20 cellular contexts compared by ENCODE assay signal in the genomic region with DNA sequence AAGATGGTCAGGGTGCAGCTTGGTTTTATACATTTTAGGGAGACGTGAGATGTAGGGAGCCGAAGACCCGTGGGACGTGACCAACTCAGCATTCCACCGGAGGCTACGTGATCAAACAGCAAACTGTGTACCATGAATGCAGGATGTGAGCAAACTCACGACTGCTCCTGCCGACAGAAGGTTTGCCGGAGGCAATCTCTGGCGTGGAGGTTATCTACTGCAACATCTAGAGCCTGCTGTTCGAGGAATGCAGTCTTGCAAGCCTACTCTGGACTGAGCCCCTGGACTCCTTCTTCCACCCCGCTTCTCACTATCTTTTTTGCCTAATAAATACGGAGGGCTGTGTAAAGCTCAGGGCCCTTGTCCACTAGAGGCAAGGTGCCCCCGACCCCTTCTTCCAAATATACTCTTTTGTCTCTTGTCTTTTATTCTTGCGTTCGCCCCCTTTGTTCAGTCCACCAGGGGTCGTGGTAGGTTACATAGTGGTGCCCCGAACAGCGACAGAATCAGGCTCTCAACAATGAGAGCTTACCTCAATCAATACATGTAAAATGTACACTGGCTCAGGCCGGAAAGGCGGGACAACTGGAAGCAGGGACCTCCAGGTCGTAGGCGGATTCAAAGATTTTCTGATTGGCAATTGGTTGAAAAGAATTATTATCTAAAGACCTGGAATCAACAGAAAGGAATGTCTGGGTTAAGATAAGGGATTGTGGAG. TPM values are rescaled to one million over a fixed set of nuclear protein-coding genes. Genes with fewer than 3 reads are reported as not detected.
DNase-seq lines count a peak whose midpoint lies in the region; ATAC-seq and TF ChIP-seq lines count a peak whose summit lies in the region.
"Had no signal": no experiment of that assay in that cellular context is flagged by ENCODE, and none has a peak within 500 bp of the region (broad histone marks: within the 10 kb centered on the region; RNA-seq: fewer than 3 reads in every experiment).

No MANE protein-coding gene starts in this region.

- no peaks in the 10 kb centered on the region for H3F3A ChIP-seq in PC-3 (ENCODE audit: low read length, unreplicated experiment)

- H3K36me3 ChIP-seq in PC-3 (ENCODE audit: low read depth, low read length) = no peaks in the 10 kb centered on the region
- H3K36me3 ChIP-seq in prostate gland = no peaks in the 10 kb centered on the region
- H3K36me3 ChIP-seq in CD8-positive, alpha-beta memory T cell (ENCODE audit: insufficient read depth, low read length) = no peaks in the 10 kb centered on the region
- H3K36me3 ChIP-seq: Peyer's patch had no signal

- H2AFZ ChIP-seq in PC-3 (ENCODE audit: low read length) = peak overlapping the region; percentile 47; the same call in 1 of the 2 replicates

- intact Hi-C loops in PC-3 (cut with micrococcal nuclease) (loop anchor here (10.0 kb wide), 1 partner anchor 198 kb away; no protein-coding TSS in a partner anchor), prostate gland (cut with DNase I) (no loop called here), head of caudate nucleus (cut with DNase I) (no loop called here)

- H3K4me3 Mint-ChIP-seq in CD8-positive, alpha-beta memory T cell = no peak overlapping the region
- H3K4me3 Mint-ChIP-seq: effector memory CD8-positive, alpha-beta T cell; stimulated activated naive CD8-positive, alpha-beta T cell treated with anti-CD3 and anti-CD28 coated beads, Interleukin-15, Interleukin-2, amounts not matched to agents 100 ng/mL and 50 ng/mL, for 24 hours had no signal

- peak; percentile 55 for TF ChIP-seq CTCF in PC-3 (conservative IDR thresholded peaks at IDR 0.05; ENCODE audit: low read depth, low read length)
- TF ChIP-seq CTCF in foreskin keratinocyte (conservative IDR thresholded peaks at IDR 0.05) = peak; percentile 12
- no peak for TF ChIP-seq CTCF in prostate gland (IDR thresholded peaks at IDR 0.05)

- H3K9me3 ChIP-seq in PC-3 (ENCODE audit: low read length) (no peaks in the 10 kb centered on the region), prostate gland (no peaks in the 10 kb centered on the region)
- H3K9me3 ChIP-seq in CD8-positive, alpha-beta memory T cell (ENCODE audit: low read length) = no peaks in the 10 kb centered on the region
- H3K9me3 ChIP-seq: Peyer's patch had no signal

- ATAC-seq in PC-3 (peak; percentile 89), foreskin keratinocyte (no peak)
- ATAC-seq: effector memory CD8-positive, alpha-beta T cell had no signal

- H3K27ac ChIP-seq in PC-3 (ENCODE audit: low read length) (peak overlapping the region; percentile 84), foreskin keratinocyte (no peak overlapping the region), prostate gland (no peak overlapping the region)
- H3K27ac ChIP-seq in CD8-positive, alpha-beta memory T cell (ENCODE audit: low read depth, low read length) = no peak overlapping the region
- H3K27ac ChIP-seq: Peyer's patch had no signal

- H3K4me1 ChIP-seq in PC-3 (ENCODE audit: insufficient read depth, low read length) (peaks cover 38% of the 10 kb centered on the region), foreskin keratinocyte (no peaks in the 10 kb centered on the region), prostate gland (replicated peaks) (no peaks in the 10 kb centered on the region)
- no peaks in the 10 kb centered on the region for H3K4me1 ChIP-seq in CD8-positive, alpha-beta memory T cell (ENCODE audit: insufficient read depth, low read length)
- H3K4me1 ChIP-seq: Peyer's patch had no signal

- peak overlapping the region; percentile 74 for H3K4me2 ChIP-seq in PC-3 (ENCODE audit: low read length)

- WGBS in prostate gland = 49% methylated on average over 23 of the region's 23 CpGs

- CTCF ChIA-PET in PC-3 (lab: Charles Lee) = no interaction called here
- CTCF ChIA-PET in CD8-positive, alpha-beta memory T cell (lab: Charles Lee) = no interaction called here

- no peaks in the 10 kb centered on the region for H3K27me3 ChIP-seq in PC-3 (ENCODE audit: low read length)
- H3K27me3 ChIP-seq in foreskin keratinocyte = no peaks in the 10 kb centered on the region
- no peaks in the 10 kb centered on the region for H3K27me3 ChIP-seq in prostate gland (replicated peaks; ENCODE audit: insufficient read depth)
- no peaks in the 10 kb centered on the region for H3K27me3 ChIP-seq in CD8-positive, alpha-beta memory T cell (ENCODE audit: insufficient read depth, low read length, poor library complexity, severe bottlenecking)
- H3K27me3 ChIP-seq: Peyer's patch had no signal

- DNase-seq in NCI-H82 (lab: John Stamatoyannopoulos, UW) (peak; percentile 51), NCI-H82 treated with DMSO at 0.1 percent for 48 hours (lab: John Stamatoyannopoulos, UW; ENCODE audit: unreplicated experiment) (no peak), PC-3 (peak; percentile 98), foreskin keratinocyte (peak; percentile 57 to 79), prostate gland (ENCODE audit: low spot score) (peak; percentile 40), head of caudate nucleus (no peak), occipital lobe (lab: John Stamatoyannopoulos, UW) (no peak)
- no peak for DNase-seq in CD8-positive, alpha-beta memory T cell
- DNase-seq: 8988T; caudate nucleus; DMS79 treated with DMSO at 0.1 percent for 48 hours; effector memory CD8-positive, alpha-beta T cell; foreskin fibroblast; NCI-H1930; NCI-H510A treated with DMSO at 0.1 percent for 48 hours; Peyer's patch had no signal

- H3K9ac ChIP-seq in PC-3 (ENCODE audit: low read length) = peak overlapping the region; percentile 18; the same call in 1 of the 2 replicates

- no peaks in the 10 kb centered on the region for H3K9me3 Mint-ChIP-seq in CD8-positive, alpha-beta memory T cell
- H3K9me3 Mint-ChIP-seq: effector memory CD8-positive, alpha-beta T cell; stimulated activated naive CD8-positive, alpha-beta T cell treated with anti-CD3 and anti-CD28 coated beads, Interleukin-15, Interleukin-2, amounts not matched to agents 100 ng/mL and 50 ng/mL, for 24 hours had no signal

- no peaks in the 10 kb centered on the region for H3K4me1 Mint-ChIP-seq in CD8-positive, alpha-beta memory T cell

- POLR2A ChIA-PET in PC-3 (lab: Charles Lee; ENCODE audit: unreplicated experiment) = interaction anchor here (0.6 kb wide), 1 partner anchor 33 kb away, joined by 3 read pairs; no protein-coding TSS in a partner anchor
- POLR2A ChIA-PET in CD8-positive, alpha-beta memory T cell (lab: Charles Lee) = no interaction called here

- peak overlapping the region in 1 of 8 donors; percentile 6 for H3K27ac Mint-ChIP-seq in CD8-positive, alpha-beta memory T cell
- H3K27ac Mint-ChIP-seq: effector memory CD8-positive, alpha-beta T cell; stimulated activated naive CD8-positive, alpha-beta T cell treated with anti-CD3 and anti-CD28 coated beads, Interleukin-15, Interleukin-2, amounts not matched to agents 100 ng/mL and 50 ng/mL, for 24 hours had no signal

- TF ChIP-seq POLR2A in prostate gland (IDR thresholded peaks at IDR 0.05) = no peak

- no TSS peak for BruUV-seq in PC-3 (replicated peaks; lab: Mats Ljungman, UMichigan)

- H3K79me2 ChIP-seq in PC-3 (ENCODE audit: low read length) = no peaks in the 10 kb centered on the region

- peaks cover 12 to 15% of the 10 kb centered on the region in 2 donors for H3K27me3 Mint-ChIP-seq in CD8-positive, alpha-beta memory T cell

- no peaks in the 10 kb centered on the region for H3K9me2 ChIP-seq in PC-3 (replicated peaks; ENCODE audit: low read length)

- H3K36me3 Mint-ChIP-seq in CD8-positive, alpha-beta memory T cell = no peaks in the 10 kb centered on the region

- H3K4me3 ChIP-seq in PC-3 (ENCODE audit: low read length) (peak overlapping the region; percentile 46; the same call in 1 of the 2 replicates), prostate gland (no peak overlapping the region)
- H3K4me3 ChIP-seq in CD8-positive, alpha-beta memory T cell (ENCODE audit: low read length) = no peak overlapping the region
- H3K4me3 ChIP-seq: Peyer's patch had no signal

- no peaks in the 10 kb centered on the region for H4K20me1 ChIP-seq in PC-3 (ENCODE audit: low read length)

RNA-seq across cellular contexts. Expression of a gene that starts 8.9 kb away (rescaled TPM):
- total RNA-seq in PC-3 (2014; rRNA removed) = not detected in 2 replicates
- not detected in 2 replicates for total RNA-seq in foreskin keratinocyte
- polyA plus RNA-seq in foreskin keratinocyte = not detected in 2 replicates
- total RNA-seq in prostate gland = not detected
- not detected for total RNA-seq in CD8-positive, alpha-beta memory T cell
- not detected for polyA plus RNA-seq in CD8-positive, alpha-beta memory T cell
- total RNA-seq in occipital lobe = not detected
- total RNA-seq: LHCN-M2, lower leg skin, Peyer's patch, urinary bladder had no signal
- polyA plus RNA-seq: urinary bladder had no signal

RNA-seq across cellular contexts. Expression of a gene that starts 23.8 kb away (rescaled TPM):
- total RNA-seq in PC-3 (2014; rRNA removed) (5.0 and 8.9 TPM in 2 replicates), foreskin keratinocyte (0.07 and 0.10 TPM in 2 replicates), prostate gland (under 1 TPM; 0.09 to 0.51 TPM), occipital lobe (not detected)
- 0.07 TPM in 1 of 2 replicates, not detected in the other for polyA plus RNA-seq in foreskin keratinocyte
- not detected for total RNA-seq in CD8-positive, alpha-beta memory T cell
- not detected for polyA plus RNA-seq in CD8-positive, alpha-beta memory T cell
- total RNA-seq: LHCN-M2, Peyer's patch, urinary bladder had no signal
- polyA plus RNA-seq: urinary bladder had no signal

RNA-seq across cellular contexts. Expression of a gene that starts 34.1 kb away (rescaled TPM):
- total RNA-seq in PC-3 (2014; rRNA removed) (13.8 and 20.3 TPM in 2 replicates), foreskin keratinocyte (12.0 and 14.2 TPM in 2 replicates), prostate gland (10 to 100 TPM; 12.2 to 30.4 TPM), occipital lobe (2.5 TPM)
- 9.6 and 11.4 TPM in 2 replicates for polyA plus RNA-seq in foreskin keratinocyte
- under 1 TPM; 0.22 to 0.44 TPM for total RNA-seq in CD8-positive, alpha-beta memory T cell
- 0.06 TPM for polyA plus RNA-seq in CD8-positive, alpha-beta memory T cell

Comparison
In these comparisons a context has a peak if more than half of its experiments do, and no peak if none do; other contexts are left out.
1. DNase-seq: peak in NCI-H82 (single experiment), PC-3 (single experiment), foreskin keratinocyte (2 of 2) and prostate gland (single experiment); none in NCI-H82 treated with DMSO at 0.1 percent for 48 hours (single experiment), head of caudate nucleus (0 of 42), CD8-positive, alpha-beta memory T cell (0 of 5) and occipital lobe (single experiment).
2. CTCF ChIP-seq: peak in PC-3 (single experiment) and foreskin keratinocyte (single experiment); none in prostate gland (0 of 4).